Comparison of ENCODE assay signal across 8 cellular contexts in the genomic region with DNA sequence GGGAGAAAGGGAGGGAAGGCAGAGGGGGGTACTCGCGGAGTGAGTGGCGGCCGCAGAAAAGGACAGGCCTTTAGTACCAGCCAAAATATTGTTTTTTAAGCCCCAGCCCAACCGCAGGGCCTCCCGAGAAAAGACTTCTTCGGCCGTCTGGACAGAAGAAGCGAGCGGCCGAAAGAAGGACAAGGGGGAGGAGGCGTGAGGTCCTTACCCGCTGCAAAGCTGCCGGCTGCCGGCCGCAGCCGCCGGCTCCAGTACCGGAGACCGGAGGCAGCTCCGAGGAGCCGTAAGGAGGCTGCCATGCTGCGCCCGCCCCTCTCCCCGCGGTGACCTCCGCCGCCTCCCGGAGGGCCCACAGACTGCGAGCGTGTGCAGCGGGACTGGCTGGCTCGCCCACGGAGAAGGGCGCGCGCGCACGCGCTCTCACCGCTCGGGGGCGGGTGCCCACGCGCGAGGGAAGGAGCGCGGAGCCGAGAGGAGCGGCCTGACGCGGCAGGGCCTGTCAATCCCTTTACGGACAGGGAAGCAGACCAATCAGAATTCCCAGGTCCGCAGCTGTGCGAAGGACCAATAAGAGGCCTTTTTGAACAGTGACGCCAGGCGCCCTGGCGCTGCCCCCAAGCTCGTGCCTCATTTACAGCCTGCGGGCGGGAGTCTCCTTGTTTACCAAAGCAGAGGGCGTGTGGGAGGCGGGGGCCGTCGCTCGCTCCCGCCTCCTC. TPM values are rescaled to one million over a fixed set of nuclear protein-coding genes. Genes with fewer than 3 reads are reported as not detected.
DNase-seq lines count a peak whose midpoint lies in the region; TF ChIP-seq lines count a peak whose summit lies in the region.

A gene (minus strand): TSS at position 394 of the 716 bp plus-strand sequence. CDS start 95 bp downstream, at position 299.

- CTCF ChIA-PET in activated naive CD4-positive, alpha-beta T cell treated with anti-CD3 and anti-CD28 coated beads for 36 hours (lab: Charles Lee): interaction anchor here (0.6 to 1.3 kb wide), 4 partner anchors 21 to 1138 kb away, joined by 3 to 5 read pairs (median 4); a partner anchor contains a TSS

- TF ChIP-seq CTCF in HFF-Myc (IDR thresholded peaks at IDR 0.05; ENCODE audit: low read depth, low read length, missing control alignments): no peak

- peak within 1 kb of the TSS; percentile 69 for H3K27ac Mint-ChIP-seq in activated naive CD4-positive, alpha-beta T cell treated with anti-CD3 and anti-CD28 coated beads for 36 hours

- peaks cover 2% of the 10 kb centered on the region for H3K36me3 ChIP-seq in neuron (ENCODE audit: insufficient read depth, low read length)
- H3K36me3 ChIP-seq in subcutaneous abdominal adipose tissue (ENCODE audit: control insufficient read depth in 5 of 5, insufficient read depth in 5 of 5, low read length in 5 of 5): peaks cover 0 to 4% (median 0%) of the 10 kb centered on the region in 5 donors

- H3K27ac ChIP-seq in subcutaneous abdominal adipose tissue (ENCODE audit: low read depth, low read length): peak within 1 kb of the TSS; percentile 93

- H3K9me3 ChIP-seq in neuron (ENCODE audit: low read length) (no peaks in the 10 kb centered on the region), subcutaneous abdominal adipose tissue (ENCODE audit: control insufficient read depth in 5 of 5, low read length in 5 of 5) (no peaks in the 10 kb centered on the region)

- H3K9me3 Mint-ChIP-seq in activated naive CD4-positive, alpha-beta T cell treated with anti-CD3 and anti-CD28 coated beads for 36 hours: no peaks in the 10 kb centered on the region

- H3K27me3 Mint-ChIP-seq in activated naive CD4-positive, alpha-beta T cell treated with anti-CD3 and anti-CD28 coated beads for 36 hours (ENCODE audit: low read depth): no peaks in the 10 kb centered on the region

- peak within 1 kb of the TSS; percentile 97 for H2AFZ ChIP-seq in neuron (ENCODE audit: low read depth, low read length)

- peak within 1 kb of the TSS; percentile 76 to 98 (median 93) for H3K9ac ChIP-seq in subcutaneous abdominal adipose tissue (ENCODE audit: low read length in 5 of 5)

- intact Hi-C loops in activated naive CD4-positive, alpha-beta T cell treated with anti-CD3 and anti-CD28 coated beads for 36 hours (cut with micrococcal nuclease): loop anchor here (1.0 to 2.0 kb wide), 7 partner anchors 78 to 1462 kb away; a partner anchor contains a TSS

- H3K27me3 ChIP-seq in neuron (ENCODE audit: insufficient read depth, low read length) (no peaks in the 10 kb centered on the region), subcutaneous abdominal adipose tissue (ENCODE audit: control insufficient read depth in 5 of 5, insufficient read depth in 4 of 5, low read length in 5 of 5) (no peaks in the 10 kb centered on the region)

- H3K4me1 Mint-ChIP-seq in activated naive CD4-positive, alpha-beta T cell treated with anti-CD3 and anti-CD28 coated beads for 36 hours (ENCODE audit: low read depth): peaks cover 14% of the 10 kb centered on the region

- peak within 1 kb of the TSS; percentile 89 for H3K4me3 ChIP-seq in HFF-Myc (replicated peaks; ENCODE audit: low read depth, low read length)
- peak within 1 kb of the TSS; percentile 93 for H3K4me3 ChIP-seq in neuron (ENCODE audit: low read length)
- H3K4me3 ChIP-seq in subcutaneous abdominal adipose tissue (ENCODE audit: low read depth in 1 of 5, low read length in 5 of 5): peak within 1 kb of the TSS; percentile 78 to 96 (median 91)

- peak within 1 kb of the TSS; percentile 82 for H3K4me3 Mint-ChIP-seq in activated naive CD4-positive, alpha-beta T cell treated with anti-CD3 and anti-CD28 coated beads for 36 hours

- H3K36me3 Mint-ChIP-seq in activated naive CD4-positive, alpha-beta T cell treated with anti-CD3 and anti-CD28 coated beads for 36 hours (ENCODE audit: low read depth): peaks cover 1% of the 10 kb centered on the region

- DNase-seq in GM04503 (ENCODE audit: low read depth): peak; percentile 98
- DNase-seq in HFF-Myc (ENCODE audit: extremely low read depth, low read depth): peak; percentile 98
- DNase-seq in NAMALWA (ENCODE audit: low spot score): peak; percentile 100
- peak; percentile 99 for DNase-seq in SK-N-DZ (ENCODE audit: low spot score)
- DNase-seq in activated naive CD4-positive, alpha-beta T cell treated with anti-CD3 and anti-CD28 coated beads for 36 hours: peak; percentile 97
- peak; percentile 99 for DNase-seq in foreskin melanocyte

- peaks cover 11% of the 10 kb centered on the region for H3K4me1 ChIP-seq in neuron (ENCODE audit: insufficient read depth, low read length)
- peaks cover 2 to 21% (median 15%) of the 10 kb centered on the region in 5 donors for H3K4me1 ChIP-seq in subcutaneous abdominal adipose tissue (ENCODE audit: control insufficient read depth in 5 of 5, insufficient read depth in 5 of 5, low read length in 5 of 5)

RNA-seq across cellular contexts. Expression of the gene that starts here (rescaled TPM):
- 39.4 and 41.4 TPM in 2 replicates for polyA plus RNA-seq in SK-N-DZ (2014; cell fraction: cytosol; rRNA removed)
- 32.9 and 36.4 TPM in 2 replicates for polyA plus RNA-seq in SK-N-DZ (2014; cell fraction: nucleus; rRNA removed)
- 10 to 100 TPM; 20.8 to 22.5 TPM for total RNA-seq in activated naive CD4-positive, alpha-beta T cell treated with anti-CD3 and anti-CD28 coated beads for 36 hours

Comparison
In these comparisons a context has a peak if more than half of its experiments do, and no peak if none do; other contexts are left out.
1. Peak in every context shown above with its lines: DNase-seq, H3K4me3 ChIP-seq and H3K27ac ChIP-seq.